ENCODE assay signal across 25 cellular contexts in the genomic region with DNA sequence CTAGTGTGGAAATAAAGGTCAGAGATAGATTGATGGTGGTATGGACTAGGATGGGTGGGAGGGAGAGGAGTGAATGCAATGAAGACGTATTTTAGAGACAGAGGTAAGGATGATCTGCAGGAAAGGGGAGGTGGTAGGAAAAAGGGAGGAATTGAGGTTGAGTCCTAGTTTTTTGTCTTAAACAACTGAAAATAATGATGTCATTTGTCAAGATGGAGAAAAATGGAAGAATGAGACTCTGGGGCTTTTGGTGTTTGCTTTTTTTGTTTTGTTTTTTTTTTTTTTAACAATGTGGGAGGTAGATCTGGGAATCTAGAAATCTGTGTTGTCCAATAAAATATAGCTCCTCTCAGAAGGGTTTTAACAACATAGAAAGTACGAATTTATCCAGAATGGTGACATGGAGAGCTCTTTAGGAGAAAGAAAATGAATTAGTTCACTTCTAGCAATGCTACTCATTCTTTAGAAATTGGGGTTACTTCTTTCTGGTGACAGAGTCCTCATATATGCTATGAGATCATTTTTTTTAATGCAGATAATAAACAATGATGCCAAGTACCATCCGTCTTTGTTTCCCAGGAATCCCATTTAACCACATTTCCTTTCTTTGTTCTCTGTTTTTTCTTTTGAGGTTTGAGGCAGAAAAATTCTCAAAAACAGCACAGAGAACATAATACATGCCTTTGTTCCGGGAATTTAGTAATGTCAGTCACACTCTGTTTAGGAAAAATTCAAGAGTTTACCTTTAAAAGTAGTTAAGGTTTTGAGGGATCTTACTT.
"Had no signal": no experiment of that assay in that cellular context is flagged by ENCODE, and none has a peak within 500 bp of the region (broad histone marks: within the 10 kb centered on the region; RNA-seq: fewer than 3 reads in every experiment).

No MANE protein-coding gene starts in this region.

- H3K4me3 ChIP-seq: Peyer's patch, SJCRH30 had no signal

- H3K27me3 ChIP-seq: Peyer's patch, SJCRH30 had no signal

- H3K36me3 Mint-ChIP-seq: brain had no signal

- ATAC-seq: activated T-cell treated with anti-CD3 and anti-CD28 coated beads, Interleukin-2, amount 50 U/mL, for 4 hours; SK-N-SH treated with all-trans-retinoic acid at 6 μM for 48 hours had no signal

- H3K36me3 ChIP-seq: Peyer's patch, SJCRH30 had no signal

- H3K4me1 ChIP-seq: Peyer's patch, SJCRH30 had no signal

- H3K9me3 Mint-ChIP-seq: activated CD4-positive, alpha-beta T cell treated with anti-CD3 and anti-CD28 coated beads, Interleukin-2, amount 10 ng/mL, durations not matched to agents 7 days and 5 days; central memory CD8-positive, alpha-beta T cell had no signal

- H3K4me1 Mint-ChIP-seq: activated B cell treated with CpG ODN at 0.5 μM for 24 hours; brain; central memory CD8-positive, alpha-beta T cell had no signal

- H3K4me3 Mint-ChIP-seq: activated B cell treated with CpG ODN at 0.5 μM for 24 hours; activated CD4-positive, alpha-beta memory T cell treated with anti-CD3 and anti-CD28 coated beads for 36 hours; activated CD4-positive, alpha-beta T cell treated with anti-CD3 and anti-CD28 coated beads, Interleukin-2, amount 10 ng/mL, durations not matched to agents 7 days and 5 days; activated naive CD8-positive, alpha-beta T cell; activated T-cell treated with anti-CD3 and anti-CD28 coated beads, Interleukin-2, amount 50 U/mL, for 4 hours; brain; central memory CD8-positive, alpha-beta T cell; T-helper 1 cell treated with Interleukin-12 subunit alpha and Interleukin-12 subunit beta and Interleukin-4 antibody, amounts not matched to agents 30 μg/mL and 1 μg/mL, for 36 hours had no signal

- H3K27me3 Mint-ChIP-seq: activated B cell treated with CpG ODN at 0.5 μM for 24 hours; activated CD4-positive, alpha-beta memory T cell treated with anti-CD3 and anti-CD28 coated beads for 36 hours; activated CD4-positive, alpha-beta T cell treated with anti-CD3 and anti-CD28 coated beads, Interleukin-2, amount 10 ng/mL, durations not matched to agents 7 days and 5 days; activated naive CD8-positive, alpha-beta T cell; brain; central memory CD8-positive, alpha-beta T cell had no signal

- H3K27ac Mint-ChIP-seq: activated B cell treated with CpG ODN at 0.5 μM for 24 hours; activated CD4-positive, alpha-beta memory T cell treated with anti-CD3 and anti-CD28 coated beads for 36 hours; activated CD4-positive, alpha-beta T cell treated with anti-CD3 and anti-CD28 coated beads, Interleukin-2, amount 10 ng/mL, durations not matched to agents 7 days and 5 days; activated naive CD8-positive, alpha-beta T cell; brain; T-helper 1 cell treated with Interleukin-12 subunit alpha and Interleukin-12 subunit beta and Interleukin-4 antibody, amounts not matched to agents 30 μg/mL and 1 μg/mL, for 36 hours had no signal

- H3K27ac ChIP-seq: Peyer's patch, RWPE1, SJCRH30 had no signal

- H3K9me3 ChIP-seq: Peyer's patch had no signal

- DNase-seq: activated B cell treated with CpG ODN at 0.5 μM for 24 hours; activated CD4-positive, alpha-beta memory T cell treated with anti-CD3 and anti-CD28 coated beads for 36 hours; activated CD4-positive, alpha-beta T cell treated with anti-CD3 and anti-CD28 coated beads, Interleukin-2, amount 10 ng/mL, durations not matched to agents 7 days and 5 days; activated CD8-positive, alpha-beta memory T cell treated with anti-CD3 and anti-CD28 coated beads for 24 hours; activated effector memory CD4-positive, alpha-beta T cell treated with anti-CD3 and anti-CD28 coated beads, Interleukin-2, amount 50 U/mL, for 16 hours; activated naive CD4-positive, alpha-beta T cell treated with Interleukin-2 at 50 U/mL for 16 hours; activated T-cell treated with anti-CD3 and anti-CD28 coated beads, Interleukin-2, amount 50 U/mL, for 4 hours; Kasumi-1; NCI-H1105 treated with DMSO at 0.1 percent for 48 hours; NCI-H1436 treated with DMSO at 0.1 percent for 48 hours; NCI-H187; NCI-H2081; NCI-H510A treated with DMSO at 0.1 percent for 48 hours; NCI-H69; NK-92 treated with Interleukin-12 subunit alpha and Interleukin-12 subunit beta, amount 100 ng/mL, for 24 hours; Peyer's patch; Right ventricle myocardium superior; SW 1271 had no signal
